Comparison of ENCODE assay signal across 24 cellular contexts in the genomic region with DNA sequence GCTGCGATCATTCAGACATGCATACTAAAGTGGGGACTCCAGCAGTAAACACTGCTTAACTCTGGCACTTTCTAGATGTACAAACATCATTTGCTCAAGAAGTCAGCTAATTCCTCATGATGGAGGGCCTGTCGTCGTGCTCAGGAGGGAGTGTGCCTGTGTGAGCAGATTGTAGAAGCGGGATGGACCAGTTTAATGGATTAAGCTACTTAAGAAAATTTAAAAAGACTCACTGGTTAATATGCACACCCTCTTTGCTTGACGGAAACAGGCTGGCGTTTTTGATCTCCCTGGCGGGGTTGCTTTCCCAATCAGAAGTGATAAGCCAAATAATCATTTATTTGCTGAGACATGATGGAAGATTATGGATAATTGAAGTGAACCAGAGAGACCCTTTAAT.
"Had no signal": no experiment of that assay in that cellular context is flagged by ENCODE, and none has a peak within 500 bp of the region (broad histone marks: within the 10 kb centered on the region; RNA-seq: fewer than 3 reads in every experiment).

No MANE protein-coding gene starts in this region.

- H3K27ac ChIP-seq: brain microvascular endothelial cell, coronary artery, left lung, neutrophil, pancreas, right lobe of liver, suprapubic skin, transverse colon, vagina had no signal

- H3K4me3 Mint-ChIP-seq: activated CD4-positive, alpha-beta memory T cell treated with anti-CD3 and anti-CD28 coated beads, Interleukin-2, amount 10 ng/mL, durations not matched to agents 7 days and 5 days; activated CD8-positive, alpha-beta memory T cell treated with anti-CD3 and anti-CD28 coated beads, Interleukin-2, amount 10 ng/mL, durations not matched to agents 7 days and 5 days; activated naive CD8-positive, alpha-beta T cell treated with anti-CD3 and anti-CD28 coated beads for 36 hours; central memory CD8-positive, alpha-beta T cell; naive B cell; stimulated activated naive CD8-positive, alpha-beta T cell treated with anti-CD3 and anti-CD28 coated beads, Interleukin-15, amount 100 ng/mL, for 72 hours; T-helper 2 cell treated with Interferon-gamma antibody and Interleukin-4, amounts not matched to agents 5 μg/mL and 100 μg/mL, for 36 hours; WTC11 had no signal

- H3K9me3 ChIP-seq: left lung, neutrophil, pancreas, right lobe of liver, suprapubic skin, transverse colon, vagina had no signal

- H3K4me1 Mint-ChIP-seq: activated CD4-positive, alpha-beta memory T cell treated with anti-CD3 and anti-CD28 coated beads, Interleukin-2, amount 10 ng/mL, durations not matched to agents 7 days and 5 days; activated CD8-positive, alpha-beta memory T cell treated with anti-CD3 and anti-CD28 coated beads, Interleukin-2, amount 10 ng/mL, durations not matched to agents 7 days and 5 days; activated naive CD8-positive, alpha-beta T cell treated with anti-CD3 and anti-CD28 coated beads for 36 hours; central memory CD8-positive, alpha-beta T cell; naive B cell; stimulated activated naive CD8-positive, alpha-beta T cell treated with anti-CD3 and anti-CD28 coated beads, Interleukin-15, amount 100 ng/mL, for 72 hours had no signal

- H3K9me3 Mint-ChIP-seq: activated CD4-positive, alpha-beta memory T cell treated with anti-CD3 and anti-CD28 coated beads, Interleukin-2, amount 10 ng/mL, durations not matched to agents 7 days and 5 days; activated naive CD8-positive, alpha-beta T cell treated with anti-CD3 and anti-CD28 coated beads for 36 hours; central memory CD8-positive, alpha-beta T cell; stimulated activated naive CD8-positive, alpha-beta T cell treated with anti-CD3 and anti-CD28 coated beads, Interleukin-15, amount 100 ng/mL, for 72 hours; T-helper 2 cell treated with Interferon-gamma antibody and Interleukin-4, amounts not matched to agents 5 μg/mL and 100 μg/mL, for 36 hours had no signal

- H3K4me3 ChIP-seq: coronary artery, left lung, pancreas, right lobe of liver, suprapubic skin, transverse colon, vagina had no signal

- H3K27ac Mint-ChIP-seq: activated CD4-positive, alpha-beta memory T cell treated with anti-CD3 and anti-CD28 coated beads, Interleukin-2, amount 10 ng/mL, durations not matched to agents 7 days and 5 days; activated CD8-positive, alpha-beta memory T cell treated with anti-CD3 and anti-CD28 coated beads, Interleukin-2, amount 10 ng/mL, durations not matched to agents 7 days and 5 days; activated naive CD8-positive, alpha-beta T cell treated with anti-CD3 and anti-CD28 coated beads for 36 hours; naive B cell; stimulated activated naive CD8-positive, alpha-beta T cell treated with anti-CD3 and anti-CD28 coated beads, Interleukin-15, amount 100 ng/mL, for 72 hours; T-helper 2 cell treated with Interferon-gamma antibody and Interleukin-4, amounts not matched to agents 5 μg/mL and 100 μg/mL, for 36 hours; WTC11 had no signal

- ATAC-seq: activated CD8-positive, alpha-beta memory T cell treated with anti-CD3 and anti-CD28 coated beads, Interleukin-2, amount 10 ng/mL, durations not matched to agents 7 days and 5 days; left lung; right lobe of liver; stimulated activated naive CD8-positive, alpha-beta T cell treated with anti-CD3 and anti-CD28 coated beads, Interleukin-15, amount 100 ng/mL, for 72 hours; WTC11 had no signal

- H3K4me1 ChIP-seq: left lung, pancreas, right lobe of liver, transverse colon, vagina had no signal

- H3K27me3 ChIP-seq: brain microvascular endothelial cell, left lung, neutrophil, pancreas, right lobe of liver, suprapubic skin, transverse colon, vagina had no signal

- DNase-seq: activated CD4-positive, alpha-beta memory T cell treated with anti-CD3 and anti-CD28 coated beads, Interleukin-2, amount 10 ng/mL, durations not matched to agents 7 days and 5 days; activated CD4-positive, alpha-beta T cell treated with anti-CD3 and anti-CD28 coated beads for 48 hours; activated CD8-positive, alpha-beta memory T cell treated with anti-CD3 and anti-CD28 coated beads, Interleukin-2, amount 10 ng/mL, durations not matched to agents 7 days and 5 days; activated naive CD4-positive, alpha-beta T cell; activated naive CD8-positive, alpha-beta T cell treated with anti-CD3 and anti-CD28 coated beads for 36 hours; amygdala; brain microvascular endothelial cell; head of caudate nucleus; kidney; left lung; naive B cell; pancreas; right lobe of liver; small intestine; stimulated activated CD4-positive, alpha-beta T cell treated with anti-CD3 and anti-CD28 coated beads, Interleukin-4, amount 100 ng/mL, for 1 hour; stimulated activated naive CD8-positive, alpha-beta T cell treated with anti-CD3 and anti-CD28 coated beads, Interleukin-15, amount 100 ng/mL, for 72 hours; transverse colon had no signal

- H3K36me3 ChIP-seq: brain microvascular endothelial cell, left lung, neutrophil, pancreas, right lobe of liver, suprapubic skin, transverse colon, vagina had no signal

- H3K36me3 Mint-ChIP-seq: activated CD8-positive, alpha-beta memory T cell treated with anti-CD3 and anti-CD28 coated beads, Interleukin-2, amount 10 ng/mL, durations not matched to agents 7 days and 5 days; activated naive CD8-positive, alpha-beta T cell treated with anti-CD3 and anti-CD28 coated beads for 36 hours; naive B cell had no signal

- H3K27me3 Mint-ChIP-seq: activated naive CD8-positive, alpha-beta T cell treated with anti-CD3 and anti-CD28 coated beads for 36 hours had no signal
